Comparison of ENCODE assay signal across 11 cellular contexts in the genomic region with DNA sequence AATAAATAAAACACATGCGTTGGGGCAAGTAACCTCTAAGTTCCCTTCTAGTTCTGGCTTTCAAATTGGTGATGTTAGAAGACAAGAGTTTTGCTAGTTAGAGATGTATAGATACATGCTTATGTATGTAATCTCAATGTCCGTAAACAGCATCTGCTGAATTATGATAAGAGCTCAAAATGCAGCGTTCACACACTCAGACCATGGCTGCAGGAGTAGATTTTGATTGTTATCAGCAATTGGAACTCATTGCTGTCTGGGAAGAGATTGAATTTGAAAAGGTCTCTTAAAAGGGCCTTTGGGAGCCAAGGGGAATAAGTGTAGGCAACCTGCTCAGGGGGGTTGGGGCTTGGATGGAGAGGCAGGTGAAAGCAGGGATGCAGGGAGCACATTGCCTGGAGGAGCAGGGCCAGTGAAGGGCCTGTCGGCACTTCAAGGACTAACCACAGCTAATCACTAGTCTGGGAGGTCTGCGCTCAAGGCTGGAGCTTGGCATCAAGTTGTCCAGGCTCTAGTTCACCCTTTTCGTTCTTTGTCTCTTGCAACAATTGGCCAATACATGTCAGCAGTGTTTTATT. TPM values are rescaled to one million over a fixed set of nuclear protein-coding genes. Genes with fewer than 3 reads are reported as not detected.
DNase-seq lines count a peak whose midpoint lies in the region; ATAC-seq and TF ChIP-seq lines count a peak whose summit lies in the region.
"Had no signal": no experiment of that assay in that cellular context is flagged by ENCODE, and none has a peak within 500 bp of the region (broad histone marks: within the 10 kb centered on the region; RNA-seq: fewer than 3 reads in every experiment).

No MANE protein-coding gene starts in this region.

- TF ChIP-seq CTCF in osteoblast (IDR thresholded peaks at IDR 0.05; ENCODE audit: extremely low read depth, low read depth, low read length) = no peak

- H3K4me1 Mint-ChIP-seq in CD4-positive, alpha-beta memory T cell = peaks cover 3 to 9% (median 6%) of the 10 kb centered on the region in 4 donors
- H3K4me1 Mint-ChIP-seq in effector memory CD8-positive, alpha-beta T cell (ENCODE audit: low read depth in 2 of 2) = peaks cover 6 to 12% of the 10 kb centered on the region in 2 donors

- H3K27me3 Mint-ChIP-seq in CD4-positive, alpha-beta memory T cell = peaks cover 18 to 24% of the 10 kb centered on the region in 2 donors
- H3K27me3 Mint-ChIP-seq in effector memory CD8-positive, alpha-beta T cell = peaks cover 23 to 37% of the 10 kb centered on the region in 2 donors

- H2AFZ ChIP-seq in osteoblast (ENCODE audit: low read length) = peak overlapping the region; percentile 81

- H4K20me1 ChIP-seq in osteoblast (ENCODE audit: insufficient read depth, low read length) = no peaks in the 10 kb centered on the region

- DNase-seq in CD4-positive, alpha-beta memory T cell = no peak
- DNase-seq in effector memory CD8-positive, alpha-beta T cell = no peak
- DNase-seq in osteoblast (ENCODE audit: insufficient read length, low spot score, missing footprints) (no peak), NCI-H1436 (lab: John Stamatoyannopoulos, UW) (no peak), left colon (no peak)

- CTCF ChIA-PET in CD4-positive, alpha-beta memory T cell (lab: Charles Lee; ENCODE audit: partially characterized antibody) = interaction anchor here (0.8 to 9.8 kb wide), 18 partner anchors 9 to 182 kb away, joined by 3 to 259 read pairs (median 6); partner anchors contain the start of genes IFTAP and TRAF6

- H3K4me2 ChIP-seq in osteoblast (ENCODE audit: insufficient read depth, low read length) = peak overlapping the region; percentile 80

- peaks cover 7% of the 10 kb centered on the region for H3K27me3 ChIP-seq in CD4-positive, alpha-beta memory T cell (ENCODE audit: insufficient read depth, low read length)
- H3K27me3 ChIP-seq in osteoblast (ENCODE audit: insufficient read depth, low read length) = peaks cover 36% of the 10 kb centered on the region
- H3K27me3 ChIP-seq: testis had no signal

- no peak overlapping the region for H3K27ac ChIP-seq in CD4-positive, alpha-beta memory T cell (ENCODE audit: low read depth, low read length)
- no peak overlapping the region for H3K27ac ChIP-seq in osteoblast (ENCODE audit: low read depth, low read length)
- H3K27ac ChIP-seq: testis had no signal

- H3K27ac Mint-ChIP-seq in CD4-positive, alpha-beta memory T cell = no peak overlapping the region
- H3K27ac Mint-ChIP-seq in effector memory CD8-positive, alpha-beta T cell = no peak overlapping the region

- H3K4me3 Mint-ChIP-seq in CD4-positive, alpha-beta memory T cell = peak overlapping the region in 7 of 8 donors; percentile 33 to 92 (median 83)
- H3K4me3 Mint-ChIP-seq in effector memory CD8-positive, alpha-beta T cell = peak overlapping the region; percentile 75 to 77

- ATAC-seq in HG02678 (IDR thresholded peaks at IDR 0.05; ENCODE audit: unreplicated experiment) (peak; percentile 8), GM21526 (IDR thresholded peaks at IDR 0.05; ENCODE audit: low FRiP score, unreplicated experiment) (no peak), left colon (no peak), HG03095 (IDR thresholded peaks at IDR 0.05; ENCODE audit: unreplicated experiment) (no peak)
- ATAC-seq in effector memory CD8-positive, alpha-beta T cell (replicated peaks) = no peak

- intact Hi-C loops in CD4-positive, alpha-beta memory T cell (cut with micrococcal nuclease) = no loop called here
- intact Hi-C loops in left colon (cut with DNase I, micrococcal nuclease) = loop anchor here in 1 of 2 donors (10.0 kb wide), 2 partner anchors 60 to 180 kb away; no protein-coding TSS in a partner anchor

- no peaks in the 10 kb centered on the region for H3K36me3 ChIP-seq in CD4-positive, alpha-beta memory T cell (ENCODE audit: insufficient read depth, low read length)
- H3K36me3 ChIP-seq in osteoblast (ENCODE audit: insufficient read depth, low read length) = no peaks in the 10 kb centered on the region

- no peaks in the 10 kb centered on the region for H3K4me1 ChIP-seq in CD4-positive, alpha-beta memory T cell (ENCODE audit: insufficient read depth, low read length)
- peaks cover 4% of the 10 kb centered on the region for H3K4me1 ChIP-seq in osteoblast (ENCODE audit: insufficient read depth, low read length)
- H3K4me1 ChIP-seq: Caco-2 had no signal

- H3K9me3 Mint-ChIP-seq in CD4-positive, alpha-beta memory T cell = peaks cover 0 to 3% (median under 1%) of the 10 kb centered on the region in 8 donors
- no peaks in the 10 kb centered on the region for H3K9me3 Mint-ChIP-seq in effector memory CD8-positive, alpha-beta T cell

- no peaks in the 10 kb centered on the region for H3K79me2 ChIP-seq in osteoblast (ENCODE audit: insufficient read depth, low read length)

- peaks cover 0 to 3% of the 10 kb centered on the region in 2 donors for H3K36me3 Mint-ChIP-seq in CD4-positive, alpha-beta memory T cell
- no peaks in the 10 kb centered on the region for H3K36me3 Mint-ChIP-seq in effector memory CD8-positive, alpha-beta T cell (ENCODE audit: insufficient read depth)

- H3K4me3 ChIP-seq in CD4-positive, alpha-beta memory T cell (ENCODE audit: low read length in 2 of 2) = no peak overlapping the region
- H3K4me3 ChIP-seq in osteoblast (ENCODE audit: insufficient read depth, low read length) = peak overlapping the region; percentile 56
- H3K4me3 ChIP-seq: testis had no signal

- POLR2A ChIA-PET in CD4-positive, alpha-beta memory T cell (lab: Charles Lee; ENCODE audit: partially characterized antibody) = interaction anchor here (1.5 kb wide), 1 partner anchor 182 kb away, joined by 7 read pairs; no protein-coding TSS in a partner anchor

- no peaks in the 10 kb centered on the region for H3K9me3 ChIP-seq in CD4-positive, alpha-beta memory T cell (ENCODE audit: control insufficient read depth in 1 of 2, low read length in 2 of 2)
- H3K9me3 ChIP-seq in osteoblast (ENCODE audit: low read depth, low read length) = no peaks in the 10 kb centered on the region
- H3K9me3 ChIP-seq: Caco-2, testis had no signal

RNA-seq across cellular contexts. Expression of gene RAG1, which starts 2.7 kb away (rescaled TPM):
- total RNA-seq in CD4-positive, alpha-beta memory T cell = 1 to 10 TPM in 1 of 2 experiments, under 1 TPM in 1; 0.73 to 1.0 TPM
- polyA plus RNA-seq in CD4-positive, alpha-beta memory T cell = under 1 TPM in 1 of 2 donors, not detected in 1; 0.38 TPM
- 0.36 and 0.59 TPM in 2 replicates for total RNA-seq in osteoblast
- total RNA-seq in left colon = 1 to 10 TPM; 1.2 to 2.5 TPM

RNA-seq across cellular contexts. Expression of gene IFTAP, which starts 29.2 kb away (rescaled TPM):
- total RNA-seq in CD4-positive, alpha-beta memory T cell = 1 to 10 TPM in 1 of 2 experiments, under 1 TPM in 1; 0.94 to 1.9 TPM
- polyA plus RNA-seq in CD4-positive, alpha-beta memory T cell = 1 to 10 TPM; 3.9 to 6.6 TPM
- 32.1 and 33.7 TPM in 2 replicates for total RNA-seq in osteoblast
- 1 to 10 TPM; 4.4 to 7.8 TPM for total RNA-seq in left colon

RNA-seq across cellular contexts. Expression of gene RAG2, which starts 32.9 kb away (rescaled TPM):
- not detected for total RNA-seq in CD4-positive, alpha-beta memory T cell
- polyA plus RNA-seq in CD4-positive, alpha-beta memory T cell = not detected
- total RNA-seq in osteoblast (not detected in 2 replicates), left colon (not detected)
- total RNA-seq: Caco-2, renal cortical epithelial cell had no signal

RNA-seq across cellular contexts. Expression of gene TRAF6, which starts 55.0 kb away (rescaled TPM):
- total RNA-seq in CD4-positive, alpha-beta memory T cell = 10 to 100 TPM; 22.0 to 23.7 TPM
- polyA plus RNA-seq in CD4-positive, alpha-beta memory T cell = 10 to 100 TPM; 10.3 to 12.2 TPM
- 11.6 and 12.1 TPM in 2 replicates for total RNA-seq in osteoblast
- total RNA-seq in left colon = 10 to 100 TPM; 11.7 to 15.1 TPM
